ENCODE assay signal across 8 cellular contexts in genomic region chr1:24898152-24898908, GRCh38. TPM values are rescaled to one million over a fixed set of nuclear protein-coding genes. Genes with fewer than 3 reads are reported as not detected.
DNase-seq lines count a peak whose midpoint lies in the region; ATAC-seq and TF ChIP-seq lines count a peak whose summit lies in the region.

No MANE protein-coding gene starts in this region.

- intact Hi-C loops in CD8-positive, alpha-beta T cell (cut with DNase I, micrococcal nuclease), result loop anchor here (1.0 to 2.0 kb wide), 2 partner anchors 49 to 50 kb away; no protein-coding TSS in a partner anchor

- TF ChIP-seq CTCF in CD8-positive, alpha-beta T cell (IDR thresholded peaks at IDR 0.05), result peak; percentile 72
- TF ChIP-seq CTCF in HFFc6 (IDR thresholded peaks at IDR 0.05) (peak; percentile 87), suprapubic skin (IDR thresholded peaks at IDR 0.05) (peak; percentile 14 to 85)

- no peak overlapping the region for H3K27ac ChIP-seq in CD8-positive, alpha-beta T cell (ENCODE audit: low read depth, low read length)
- no peak overlapping the region for H3K27ac ChIP-seq in suprapubic skin

- no peaks in the 10 kb centered on the region for H3K27me3 ChIP-seq in CD8-positive, alpha-beta T cell (ENCODE audit: insufficient read depth, low read length)
- H3K27me3 ChIP-seq in suprapubic skin, result peaks cover 20% of the 10 kb centered on the region

- peaks cover 20% of the 10 kb centered on the region for H3K36me3 ChIP-seq in CD8-positive, alpha-beta T cell (ENCODE audit: insufficient read depth, low read length)
- no peaks in the 10 kb centered on the region for H3K36me3 ChIP-seq in suprapubic skin

- TF ChIP-seq POLR2A in suprapubic skin (IDR thresholded peaks at IDR 0.05), result no peak

- H3K4me1 ChIP-seq in CD8-positive, alpha-beta T cell (ENCODE audit: insufficient read depth, low read length), result peaks cover 24% of the 10 kb centered on the region
- H3K4me1 ChIP-seq in suprapubic skin, result peaks cover 11% of the 10 kb centered on the region

- peak; percentile 52 for ATAC-seq in CD8-positive, alpha-beta T cell
- ATAC-seq in left lobe of liver, result peak; percentile 94
- no peak for ATAC-seq in HG03196 (IDR thresholded peaks at IDR 0.05; ENCODE audit: unreplicated experiment)
- ATAC-seq in HG03378 (IDR thresholded peaks at IDR 0.05; ENCODE audit: unreplicated experiment), result no peak

- no peak overlapping the region for H3K4me3 Mint-ChIP-seq in CD8-positive, alpha-beta T cell
- no peak overlapping the region for H3K4me3 Mint-ChIP-seq in HFFc6

- CTCF ChIA-PET in CD8-positive, alpha-beta T cell (lab: Charles Lee), result interaction anchor here (0.6 to 4.0 kb wide), 24 partner anchors 11 to 447 kb away, joined by 3 to 21 read pairs (median 6); partner anchors contain the start of gene RUNX3

- POLR2A ChIA-PET in CD8-positive, alpha-beta T cell (lab: Charles Lee), result interaction anchor here (0.7 to 3.0 kb wide), 7 partner anchors 12 to 55 kb away, joined by 3 to 16 read pairs (median 3); partner anchors contain the start of gene RUNX3

- peaks cover 35% of the 10 kb centered on the region for H3K36me3 Mint-ChIP-seq in CD8-positive, alpha-beta T cell
- H3K36me3 Mint-ChIP-seq in HFFc6 (ENCODE audit: low read depth), result no peaks in the 10 kb centered on the region

- in situ Hi-C loops in T47D (cut with HindIII; ENCODE audit: low pct_unique_long_range_greater_than_20kb, low sequenced_read_pairs), result no loop called here

- WGBS in suprapubic skin, result 48% methylated on average over 7 of the region's 9 CpGs

- H3K4me3 ChIP-seq in CD8-positive, alpha-beta T cell (ENCODE audit: low read depth, low read length), result no peak overlapping the region
- H3K4me3 ChIP-seq in suprapubic skin, result no peak overlapping the region

- DNase-seq in CD8-positive, alpha-beta T cell, result peak in 5 of 7 experiments; percentile 35 to 71 (median 56)
- DNase-seq in HFFc6 (peak; percentile 17), SKM-1 treated with dmso at 0.1 percent for 144 hours (lab: John Stamatoyannopoulos, UW; ENCODE audit: unreplicated experiment) (peak; percentile 58), T47D (ENCODE audit: low read depth in 1 of 2, low spot score in 1 of 2) (peak; percentile 55 to 63), left lobe of liver (ENCODE audit: low spot score) (peak; percentile 60), suprapubic skin (ENCODE audit: low spot score in 2 of 2) (peak; percentile 63 to 77)

- peak overlapping the region; percentile 58 for H3K27ac Mint-ChIP-seq in CD8-positive, alpha-beta T cell
- no peak overlapping the region for H3K27ac Mint-ChIP-seq in HFFc6

- peaks cover 36% of the 10 kb centered on the region for H3K4me1 Mint-ChIP-seq in CD8-positive, alpha-beta T cell (ENCODE audit: low read depth)
- H3K4me1 Mint-ChIP-seq in HFFc6 (ENCODE audit: low read depth), result no peaks in the 10 kb centered on the region

- no peak for TF ChIP-seq EP300 in suprapubic skin (IDR thresholded peaks at IDR 0.05)

- no peaks in the 10 kb centered on the region for H3K9me3 Mint-ChIP-seq in CD8-positive, alpha-beta T cell
- no peaks in the 10 kb centered on the region for H3K9me3 Mint-ChIP-seq in HFFc6

- no peaks in the 10 kb centered on the region for H3K9me3 ChIP-seq in CD8-positive, alpha-beta T cell (ENCODE audit: low read length)
- H3K9me3 ChIP-seq in suprapubic skin, result no peaks in the 10 kb centered on the region

- no peaks in the 10 kb centered on the region for H3K27me3 Mint-ChIP-seq in CD8-positive, alpha-beta T cell (ENCODE audit: low read depth)
- peaks cover 16% of the 10 kb centered on the region for H3K27me3 Mint-ChIP-seq in HFFc6 (ENCODE audit: insufficient read depth)

RNA-seq across cellular contexts. Expression of gene RUNX3, which starts 31.7 kb away (rescaled TPM):
- 100 to 1,000 TPM; 423 to 424 TPM for total RNA-seq in CD8-positive, alpha-beta T cell
- not detected for total RNA-seq in HFFc6 (2021; fragmentation: NEBNext Ultra II Directional; extraction: Animal tissue kit (Norgen Biotek cat#: 25700))
- total RNA-seq in left lobe of liver (0.86 TPM), suprapubic skin (10 to 100 TPM in 3 of 4 donors, 1 to 10 TPM in 1; 7.9 to 18.7 (median 13.8) TPM)

Comparison
In these comparisons a context has a peak if more than half of its experiments do, and no peak if none do; other contexts are left out.
1. ATAC-seq: peak in CD8-positive, alpha-beta T cell (single experiment) and left lobe of liver (single experiment); none in HG03196 (single experiment) and HG03378 (single experiment).
2. DNase-seq: peak in every context shown above with its lines; median percentile 70 in suprapubic skin; 60 in left lobe of liver; 59 in T47D; 58 in SKM-1 treated with dmso at 0.1 percent for 144 hours; 56 in CD8-positive, alpha-beta T cell; 17 in HFFc6.
3. RNA of gene RUNX3, which starts 31.7 kb away (total RNA-seq): 423 to 424 TPM in CD8-positive, alpha-beta T cell; 7.9 to 18.7 TPM in suprapubic skin, 0.86 TPM in left lobe of liver (single experiment) and not detected in HFFc6; every median in the first group is over 10 times any median in the second.
4. Peak in every context shown above with its lines, with median percentiles within 50 percentile points of each other: CTCF ChIP-seq.